Comparison of ENCODE assay signal across 10 cellular contexts in genomic region chr17:41894791-41895331, GRCh38. TPM values are rescaled to one million over a fixed set of nuclear protein-coding genes. Genes with fewer than 3 reads are reported as not detected.
DNase-seq lines count a peak whose midpoint lies in the region; ATAC-seq and TF ChIP-seq lines count a peak whose summit lies in the region.
"Had no signal": no experiment of that assay in that cellular context is flagged by ENCODE, and none has a peak within 500 bp of the region (broad histone marks: within the 10 kb centered on the region; RNA-seq: fewer than 3 reads in every experiment).

No MANE protein-coding gene starts in this region.

- H3K9me3 ChIP-seq in lower lobe of right lung (no peaks in the 10 kb centered on the region), aorta (ENCODE audit: control insufficient read depth, low read length) (no peaks in the 10 kb centered on the region)
- H3K9me3 ChIP-seq: BLaER1 had no signal

- ATAC-seq in lower lobe of right lung, result peak; percentile 24 to 40
- peak; percentile 59 for ATAC-seq in aorta (ENCODE audit: low FRiP score)
- ATAC-seq in activated T-helper 17 cell treated with anti-CD3 and anti-CD28 coated beads, Interleukin-2, amount 50 U/mL, for 72 hours (replicated peaks), result no peak
- no peak for ATAC-seq in HG02642 (IDR thresholded peaks at IDR 0.05; ENCODE audit: poor library complexity, unreplicated experiment)
- ATAC-seq: effector memory CD8-positive, alpha-beta T cell had no signal

- DNase-seq in NCI-H2196 treated with DMSO at 0.1 percent for 48 hours (lab: John Stamatoyannopoulos, UW; ENCODE audit: unreplicated experiment) (peak; percentile 4), NCI-H2196 (lab: John Stamatoyannopoulos, UW; ENCODE audit: unreplicated experiment) (no peak), choroid plexus epithelial cell (ENCODE audit: low read depth) (peak; percentile 78), lower lobe of right lung (no peak), aorta (no peak), middle frontal gyrus (ENCODE audit: extremely low spot score, low spot score) (no peak)
- DNase-seq: effector memory CD8-positive, alpha-beta T cell had no signal

- H3K27ac ChIP-seq in lower lobe of right lung (no peak overlapping the region), aorta (ENCODE audit: low read depth in 1 of 2, low read length in 2 of 2) (no peak overlapping the region)
- H3K27ac ChIP-seq: BLaER1 had no signal

- H3K4me3 ChIP-seq in choroid plexus epithelial cell (ENCODE audit: low read depth, low read length) (no peak overlapping the region), lower lobe of right lung (no peak overlapping the region), aorta (ENCODE audit: low read length in 2 of 2) (no peak overlapping the region)
- H3K4me3 ChIP-seq: BLaER1 had no signal

- no peak overlapping the region for H3K4me3 Mint-ChIP-seq in activated T-helper 17 cell treated with anti-CD3 and anti-CD28 coated beads, Interleukin-2, amount 50 U/mL, for 72 hours
- H3K4me3 Mint-ChIP-seq: effector memory CD8-positive, alpha-beta T cell had no signal

- no peaks in the 10 kb centered on the region for H3K4me1 ChIP-seq in lower lobe of right lung
- no peaks in the 10 kb centered on the region for H3K4me1 ChIP-seq in aorta (ENCODE audit: control insufficient read depth in 1 of 2, insufficient read depth in 2 of 2, low read length in 2 of 2)
- H3K4me1 ChIP-seq: BLaER1 had no signal

- H3K4me1 Mint-ChIP-seq in activated T-helper 17 cell treated with anti-CD3 and anti-CD28 coated beads, Interleukin-2, amount 50 U/mL, for 72 hours, result no peaks in the 10 kb centered on the region

- no peaks in the 10 kb centered on the region for H3K9me3 Mint-ChIP-seq in activated T-helper 17 cell treated with anti-CD3 and anti-CD28 coated beads, Interleukin-2, amount 50 U/mL, for 72 hours
- H3K9me3 Mint-ChIP-seq: effector memory CD8-positive, alpha-beta T cell had no signal

- intact Hi-C loops in lower lobe of right lung (cut with DNase I) (no loop called here), aorta (cut with DNase I) (no loop called here)

- H3K27me3 Mint-ChIP-seq in activated T-helper 17 cell treated with anti-CD3 and anti-CD28 coated beads, Interleukin-2, amount 50 U/mL, for 72 hours, result no peaks in the 10 kb centered on the region
- H3K27me3 Mint-ChIP-seq: effector memory CD8-positive, alpha-beta T cell had no signal

- H3K36me3 ChIP-seq in lower lobe of right lung (peaks cover 97% of the 10 kb centered on the region), aorta (ENCODE audit: control insufficient read depth in 1 of 2, insufficient read depth in 2 of 2, low read length in 1 of 2) (peaks cover 3 to 18% of the 10 kb centered on the region in 2 donors)

- 41 to 46% methylated on average over 7 of the region's 7 CpGs for WGBS in aorta, 2 donors

- TF ChIP-seq CTCF in choroid plexus epithelial cell (conservative IDR thresholded peaks at IDR 0.05; ENCODE audit: low read depth, low read length), result no peak
- TF ChIP-seq CTCF in lower lobe of right lung (IDR thresholded peaks at IDR 0.05), result no peak

- no peaks in the 10 kb centered on the region for H3K27me3 ChIP-seq in lower lobe of right lung (ENCODE audit: low read depth)
- no peaks in the 10 kb centered on the region for H3K27me3 ChIP-seq in aorta (ENCODE audit: control insufficient read depth in 1 of 2, insufficient read depth in 2 of 2, low read length in 1 of 2)
- H3K27me3 ChIP-seq: BLaER1 had no signal

- peaks cover 94% of the 10 kb centered on the region for H3K36me3 Mint-ChIP-seq in activated T-helper 17 cell treated with anti-CD3 and anti-CD28 coated beads, Interleukin-2, amount 50 U/mL, for 72 hours (ENCODE audit: low read depth)

- no peak overlapping the region for H3K27ac Mint-ChIP-seq in activated T-helper 17 cell treated with anti-CD3 and anti-CD28 coated beads, Interleukin-2, amount 50 U/mL, for 72 hours

RNA-seq across cellular contexts. Expression of gene ACLY, which starts 23.9 kb away (rescaled TPM):
- 105 TPM for total RNA-seq in lower lobe of right lung
- total RNA-seq in aorta, result 100 to 1,000 TPM in 1 of 2 donors, 10 to 100 TPM in 1; 84.5 to 106 TPM
- 10 to 100 TPM; 14.8 to 26.4 TPM for polyA plus RNA-seq in aorta
- 100 to 1,000 TPM in 1 of 2 donors, 10 to 100 TPM in 1; 95.4 to 222 TPM for total RNA-seq in activated T-helper 17 cell treated with anti-CD3 and anti-CD28 coated beads, Interleukin-2, amount 50 U/mL, for 72 hours

RNA-seq across cellular contexts. Expression of gene KLHL11, which starts 29.6 kb away (rescaled TPM):
- 12.3 TPM for total RNA-seq in lower lobe of right lung
- 10 to 100 TPM; 11.9 TPM for total RNA-seq in aorta
- 1 to 10 TPM; 1.0 to 1.8 TPM for polyA plus RNA-seq in aorta
- total RNA-seq in activated T-helper 17 cell treated with anti-CD3 and anti-CD28 coated beads, Interleukin-2, amount 50 U/mL, for 72 hours, result 10 to 100 TPM; 15.1 to 16.2 TPM

RNA-seq across cellular contexts. Expression of gene ODAD4, which starts 35.6 kb away (rescaled TPM):
- total RNA-seq in lower lobe of right lung (5.4 TPM), aorta (1 to 10 TPM in 1 of 2 donors, under 1 TPM in 1; 0.81 to 1.4 TPM)
- 1 to 10 TPM; 2.4 to 3.8 TPM for polyA plus RNA-seq in aorta
- total RNA-seq in activated T-helper 17 cell treated with anti-CD3 and anti-CD28 coated beads, Interleukin-2, amount 50 U/mL, for 72 hours, result under 1 TPM; 0.63 to 0.93 TPM

RNA-seq across cellular contexts. Expression of gene KLHL10, which starts 57.2 kb away (rescaled TPM):
- total RNA-seq in lower lobe of right lung, result 0.50 TPM
- total RNA-seq in aorta, result under 1 TPM; 0.36 TPM
- polyA plus RNA-seq in aorta, result under 1 TPM in 1 of 2 donors, not detected in 1; 0.97 TPM
- total RNA-seq in activated T-helper 17 cell treated with anti-CD3 and anti-CD28 coated beads, Interleukin-2, amount 50 U/mL, for 72 hours, result under 1 TPM in 1 of 2 donors, not detected in 1; 0.16 TPM

RNA-seq across cellular contexts. Expression of gene NT5C3B, which starts 58.8 kb away (rescaled TPM):
- total RNA-seq in lower lobe of right lung (32.0 TPM), aorta (10 to 100 TPM; 43.5 to 64.3 TPM)
- polyA plus RNA-seq in aorta, result 100 to 1,000 TPM; 100 to 155 TPM
- total RNA-seq in activated T-helper 17 cell treated with anti-CD3 and anti-CD28 coated beads, Interleukin-2, amount 50 U/mL, for 72 hours, result 10 to 100 TPM; 51.2 to 70.3 TPM

Comparison
In these comparisons a context has a peak if more than half of its experiments do, and no peak if none do; other contexts are left out.
1. DNase-seq: peak in NCI-H2196 treated with DMSO at 0.1 percent for 48 hours (single experiment) and choroid plexus epithelial cell (single experiment); none in NCI-H2196 (single experiment), lower lobe of right lung (single experiment), aorta (0 of 2) and middle frontal gyrus (single experiment).
2. ATAC-seq: peak in lower lobe of right lung (2 of 2) and aorta (single experiment); none in activated T-helper 17 cell treated with anti-CD3 and anti-CD28 coated beads, Interleukin-2, amount 50 U/mL, for 72 hours (single experiment) and HG02642 (single experiment).